Comparison of ENCODE assay signal across 21 cellular contexts in the genomic region with DNA sequence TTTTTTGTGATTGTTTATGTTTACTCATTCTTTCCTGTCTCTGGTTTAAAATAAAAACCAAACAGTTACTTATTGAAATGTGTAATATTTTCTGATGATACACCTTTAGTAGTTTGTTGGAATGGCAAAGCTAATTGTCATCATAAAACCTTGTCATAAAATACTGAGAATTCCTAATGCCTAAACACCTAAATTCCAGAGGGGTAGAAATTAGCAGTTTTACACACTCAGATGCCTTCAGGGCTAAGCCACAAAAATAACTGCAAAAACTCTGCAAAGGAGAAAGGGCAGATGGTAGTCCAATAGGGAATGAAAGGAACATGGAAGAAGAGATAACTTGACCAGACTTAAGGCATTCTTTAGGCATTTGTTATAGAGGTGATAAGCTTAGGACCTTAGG. TPM values are rescaled to one million over a fixed set of nuclear protein-coding genes. Genes with fewer than 3 reads are reported as not detected.
"Had no signal": no experiment of that assay in that cellular context is flagged by ENCODE, and none has a peak within 500 bp of the region (broad histone marks: within the 10 kb centered on the region; RNA-seq: fewer than 3 reads in every experiment).

No MANE protein-coding gene starts in this region.

- DNase-seq: Kasumi-1, MM.1S, NCI-H1092 treated with DMSO at 0.1 percent for 48 hours, NCI-H1436, NCI-H187, NCI-H2029, NCI-H2081 treated with DMSO at 0.1 percent for 48 hours, NCI-H2171, NCI-H345, NCI-H446 treated with DMSO at 0.1 percent for 48 hours, NCI-H510A treated with DMSO at 0.1 percent for 48 hours, NCI-H526 treated with DMSO at 0.1 percent for 48 hours, NCI-H748 treated with DMSO at 0.1 percent for 48 hours, RPMI8226, SHP77, SK-N-SH had no signal

- H3K4me3 Mint-ChIP-seq: IgD-negative memory B cell had no signal

- H3K9me3 ChIP-seq: SK-N-SH had no signal

- ATAC-seq: K562 had no signal

- H3K9me2 ChIP-seq: SK-N-SH had no signal

- H3K27ac ChIP-seq: HL-60, KMS-11 had no signal

- H3K36me3 Mint-ChIP-seq: IgD-negative memory B cell had no signal

- H3K4me1 Mint-ChIP-seq: IgD-negative memory B cell had no signal

- H3K9me3 Mint-ChIP-seq: IgD-negative memory B cell had no signal

- H3K27ac Mint-ChIP-seq: IgD-negative memory B cell had no signal

- H3K4me2 ChIP-seq: KMS-11, SK-N-SH had no signal

- H3K9ac ChIP-seq: KMS-11, SK-N-SH had no signal

- H3K27me3 Mint-ChIP-seq: IgD-negative memory B cell had no signal

- H3K4me3 ChIP-seq: K562 had no signal

RNA-seq across cellular contexts. Expression of a gene that starts 30.3 kb away (rescaled TPM):
- total RNA-seq: K562, SK-MEL-5 had no signal
- polyA plus RNA-seq: IgD-negative memory B cell, K562, SK-N-SH had no signal
